In the genomic region with DNA sequence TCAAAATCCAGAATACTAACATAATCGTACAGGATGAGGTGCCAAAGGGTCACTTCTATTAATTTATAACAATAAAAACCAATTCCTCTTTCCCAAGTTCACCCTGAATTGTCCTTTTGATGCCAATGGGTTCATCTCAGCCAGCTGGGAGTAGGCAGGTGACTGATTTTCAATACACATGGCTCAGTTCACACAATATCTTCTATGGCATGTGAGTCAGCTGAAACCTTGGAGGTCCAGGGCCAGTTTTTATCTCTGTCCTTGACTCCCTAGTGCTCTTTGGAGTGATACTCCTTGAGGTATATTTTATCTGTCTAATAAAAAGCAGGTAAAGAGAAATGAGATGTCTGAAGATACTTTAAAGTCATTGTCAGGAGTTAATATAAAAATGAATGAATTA, we compare ENCODE assay signal across 22 cellular contexts.
"Had no signal": no experiment of that assay in that cellular context is flagged by ENCODE, and none has a peak within 500 bp of the region (broad histone marks: within the 10 kb centered on the region; RNA-seq: fewer than 3 reads in every experiment).

No MANE protein-coding gene starts in this region.

- H3K27ac ChIP-seq: HL-60, RWPE1 had no signal

- ATAC-seq: Panc1 had no signal

- DNase-seq: KBM-7, MV-4-11, NCI-H1048, NCI-H1105, NCI-H1417, NCI-H146, NCI-H1694 treated with DMSO at 0.1 percent for 48 hours, NCI-H1930, NCI-H2081, NCI-H2107, NCI-H2227 treated with DMSO at 0.1 percent for 48 hours, NCI-H446, NCI-H510A, NCI-H524 treated with DMSO at 0.1 percent for 48 hours, NCI-H69, NCI-H774, SHP77, SK-N-SH, SW 1271 had no signal

- H3K9me3 ChIP-seq: SK-N-SH had no signal
